ENCODE assay signal across 1 cellular context in the genomic region with DNA sequence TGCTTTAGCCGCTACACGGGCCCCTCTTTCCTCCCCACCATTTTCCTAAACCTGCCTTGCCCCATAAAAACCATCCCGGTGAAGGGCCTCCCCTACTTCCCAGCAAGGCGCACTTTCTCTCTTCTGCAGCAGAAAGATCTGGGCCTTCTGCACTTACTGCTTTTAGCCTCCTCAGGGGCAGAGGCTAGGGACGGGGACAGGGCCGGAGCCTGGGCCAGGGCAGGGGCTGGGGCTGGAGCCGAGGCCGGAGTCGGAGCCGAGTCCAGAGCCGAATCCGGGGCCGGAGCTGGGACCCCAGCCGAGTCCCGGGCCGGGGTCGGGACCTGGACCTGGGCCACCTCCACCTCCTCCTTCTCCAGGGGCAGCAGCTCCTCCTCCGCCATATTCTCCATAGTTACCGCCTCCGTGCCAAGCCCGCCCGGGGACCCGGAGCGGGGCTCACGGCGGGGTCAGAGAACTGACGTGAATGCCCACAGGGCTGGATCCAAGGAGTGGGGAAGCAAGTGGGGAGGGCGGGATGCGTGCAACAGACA.
A peak's percentile ranks its signal among the peaks of the same experiment; 100 is the strongest.
TF ChIP-seq lines count a peak whose summit lies in the region.

No MANE protein-coding gene starts in this region.

TF ChIP-seq in HepG2, 621 proteins besides CTCF, POLR2A, EP300 and RAD21 (continued from another document and continues in another):
- TF ChIP-seq, protein P1, sequence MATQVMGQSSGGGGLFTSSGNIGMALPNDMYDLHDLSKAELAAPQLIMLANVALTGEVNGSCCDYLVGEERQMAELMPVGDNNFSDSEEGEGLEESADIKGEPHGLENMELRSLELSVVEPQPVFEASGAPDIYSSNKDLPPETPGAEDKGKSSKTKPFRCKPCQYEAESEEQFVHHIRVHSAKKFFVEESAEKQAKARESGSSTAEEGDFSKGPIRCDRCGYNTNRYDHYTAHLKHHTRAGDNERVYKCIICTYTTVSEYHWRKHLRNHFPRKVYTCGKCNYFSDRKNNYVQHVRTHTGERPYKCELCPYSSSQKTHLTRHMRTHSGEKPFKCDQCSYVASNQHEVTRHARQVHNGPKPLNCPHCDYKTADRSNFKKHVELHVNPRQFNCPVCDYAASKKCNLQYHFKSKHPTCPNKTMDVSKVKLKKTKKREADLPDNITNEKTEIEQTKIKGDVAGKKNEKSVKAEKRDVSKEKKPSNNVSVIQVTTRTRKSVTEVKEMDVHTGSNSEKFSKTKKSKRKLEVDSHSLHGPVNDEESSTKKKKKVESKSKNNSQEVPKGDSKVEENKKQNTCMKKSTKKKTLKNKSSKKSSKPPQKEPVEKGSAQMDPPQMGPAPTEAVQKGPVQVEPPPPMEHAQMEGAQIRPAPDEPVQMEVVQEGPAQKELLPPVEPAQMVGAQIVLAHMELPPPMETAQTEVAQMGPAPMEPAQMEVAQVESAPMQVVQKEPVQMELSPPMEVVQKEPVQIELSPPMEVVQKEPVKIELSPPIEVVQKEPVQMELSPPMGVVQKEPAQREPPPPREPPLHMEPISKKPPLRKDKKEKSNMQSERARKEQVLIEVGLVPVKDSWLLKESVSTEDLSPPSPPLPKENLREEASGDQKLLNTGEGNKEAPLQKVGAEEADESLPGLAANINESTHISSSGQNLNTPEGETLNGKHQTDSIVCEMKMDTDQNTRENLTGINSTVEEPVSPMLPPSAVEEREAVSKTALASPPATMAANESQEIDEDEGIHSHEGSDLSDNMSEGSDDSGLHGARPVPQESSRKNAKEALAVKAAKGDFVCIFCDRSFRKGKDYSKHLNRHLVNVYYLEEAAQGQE (IDR thresholded peaks at IDR 0.05; ENCODE audit: borderline replicate concordance in 1 of 2, low read depth in 1 of 2, low read length in 2 of 2): no peak
- TF ChIP-seq SMARCC2 (IDR thresholded peaks at IDR 0.05): no peak
- TF ChIP-seq FOXM1 (CRISPR knock-in tag; IDR thresholded peaks at IDR 0.05): no peak
- TF ChIP-seq FIP1L1 (IDR thresholded peaks at IDR 0.05; ENCODE audit: borderline replicate concordance, insufficient read depth, low read depth, low read length): no peak
- no peak for TF ChIP-seq ZNF646 (CRISPR knock-in tag; IDR thresholded peaks at IDR 0.05)
- TF ChIP-seq TBL1XR1 (IDR thresholded peaks at IDR 0.05; ENCODE audit: borderline replicate concordance, low read length, partially characterized antibody): no peak
- TF ChIP-seq SALL1 (CRISPR knock-in tag; IDR thresholded peaks at IDR 0.05): peak; percentile 8; the same call in 1 of the 2 replicates
- no peak for TF ChIP-seq JARID2 (CRISPR knock-in tag; IDR thresholded peaks at IDR 0.05; ENCODE audit: insufficient replicate concordance)
- TF ChIP-seq ESRRA (CRISPR knock-in tag; IDR thresholded peaks at IDR 0.05; ENCODE audit: low read depth): no peak
- no peak for TF ChIP-seq ZNF720 (CRISPR knock-in tag; IDR thresholded peaks at IDR 0.05)
- TF ChIP-seq NRL (CRISPR knock-in tag; IDR thresholded peaks at IDR 0.05; ENCODE audit: borderline replicate concordance): peak; percentile 41; the same call in 1 of the 2 replicates
- TF ChIP-seq MNT (IDR thresholded peaks at IDR 0.05): no peak
- TF ChIP-seq TBX3 (IDR thresholded peaks at IDR 0.05; ENCODE audit: borderline replicate concordance): no peak
- no peak; the same call in 1 of the 2 replicates for TF ChIP-seq ISL2 (CRISPR knock-in tag; IDR thresholded peaks at IDR 0.05)
- TF ChIP-seq, protein P2, sequence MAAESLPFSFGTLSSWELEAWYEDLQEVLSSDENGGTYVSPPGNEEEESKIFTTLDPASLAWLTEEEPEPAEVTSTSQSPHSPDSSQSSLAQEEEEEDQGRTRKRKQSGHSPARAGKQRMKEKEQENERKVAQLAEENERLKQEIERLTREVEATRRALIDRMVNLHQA (CRISPR knock-in tag; IDR thresholded peaks at IDR 0.05): no peak
- TF ChIP-seq PPARG (CRISPR knock-in tag; conservative IDR thresholded peaks at IDR 0.05): no peak
- TF ChIP-seq AGO2 (optimal IDR thresholded peaks at IDR 0.05; ENCODE audit: low read depth, low read length): peak; percentile 93
- no peak for TF ChIP-seq CCDC6 (CRISPR knock-in tag; IDR thresholded peaks at IDR 0.05)
- no peak for TF ChIP-seq ZKSCAN5 (CRISPR knock-in tag; IDR thresholded peaks at IDR 0.05)
- peak in 1 of 2 experiments; percentile 73; a peak in 2 of 4 replicates for TF ChIP-seq HMGXB4 (CRISPR knock-in tag; IDR thresholded peaks at IDR 0.05; ENCODE audit: borderline replicate concordance in 1 of 2, low read depth in 1 of 2)
- TF ChIP-seq MXD4 (CRISPR knock-in tag; IDR thresholded peaks at IDR 0.05): no peak
- TF ChIP-seq IRX3 (CRISPR knock-in tag; IDR thresholded peaks at IDR 0.05; ENCODE audit: borderline replicate concordance, low read depth): peak; percentile 47; the same call in 1 of the 2 replicates
- 0 out of 2 replicates have a peak, but pooled peaks have one; percentile 75 for TF ChIP-seq ZNF772 (CRISPR knock-in tag; IDR thresholded peaks at IDR 0.05)
- no peak for TF ChIP-seq PHB2 (IDR thresholded peaks at IDR 0.05; ENCODE audit: partially characterized antibody)
- no peak for TF ChIP-seq ZNF318 (CRISPR knock-in tag; IDR thresholded peaks at IDR 0.05)
- TF ChIP-seq, protein P3, sequence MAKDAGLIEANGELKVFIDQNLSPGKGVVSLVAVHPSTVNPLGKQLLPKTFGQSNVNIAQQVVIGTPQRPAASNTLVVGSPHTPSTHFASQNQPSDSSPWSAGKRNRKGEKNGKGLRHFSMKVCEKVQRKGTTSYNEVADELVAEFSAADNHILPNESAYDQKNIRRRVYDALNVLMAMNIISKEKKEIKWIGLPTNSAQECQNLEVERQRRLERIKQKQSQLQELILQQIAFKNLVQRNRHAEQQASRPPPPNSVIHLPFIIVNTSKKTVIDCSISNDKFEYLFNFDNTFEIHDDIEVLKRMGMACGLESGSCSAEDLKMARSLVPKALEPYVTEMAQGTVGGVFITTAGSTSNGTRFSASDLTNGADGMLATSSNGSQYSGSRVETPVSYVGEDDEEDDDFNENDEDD (CRISPR knock-in tag; IDR thresholded peaks at IDR 0.05; ENCODE audit: borderline replicate concordance): 0 out of 2 replicates have a peak, but pooled peaks have one; percentile 7
- TF ChIP-seq XBP1 (CRISPR knock-in tag; IDR thresholded peaks at IDR 0.05): no peak
